Comparison of ENCODE assay signal across 2 cellular contexts in the genomic region with DNA sequence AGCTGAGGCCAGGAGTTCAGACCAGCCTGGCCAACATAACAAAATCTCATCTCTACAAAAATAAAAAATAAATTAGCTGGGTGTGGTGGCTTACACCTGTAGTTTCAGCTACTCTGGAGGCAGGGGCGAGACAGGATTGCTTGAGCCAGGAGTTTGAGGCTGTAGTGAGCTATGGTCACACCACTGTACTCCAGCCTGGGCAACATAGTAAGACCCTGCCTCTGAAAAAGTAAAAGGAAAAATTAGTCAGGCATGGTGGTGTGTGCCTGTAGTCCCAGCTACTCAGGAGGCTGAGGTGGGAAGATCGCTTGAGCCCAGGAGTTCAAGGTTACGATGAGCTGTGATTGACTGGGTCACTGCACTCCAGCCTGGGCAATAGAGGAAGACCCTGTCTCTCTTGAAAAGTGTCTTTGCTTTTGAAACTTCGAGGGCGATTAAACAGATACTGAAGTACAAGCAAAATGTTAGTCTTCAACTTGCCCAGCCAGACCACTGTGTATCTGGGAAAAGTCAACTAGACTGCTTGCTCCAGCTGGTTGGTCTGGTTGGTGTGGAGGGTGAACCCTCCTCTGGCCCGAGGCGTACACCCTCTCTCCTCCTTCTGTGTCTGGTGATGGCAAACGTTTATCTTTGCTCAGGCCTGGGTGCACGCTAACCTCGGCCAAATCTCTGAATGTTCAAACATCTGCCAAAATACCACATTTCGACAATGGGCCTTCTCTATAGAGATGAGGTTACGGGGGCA.
TF ChIP-seq lines count a peak whose summit lies in the region.

No MANE protein-coding gene starts in this region.

TF ChIP-seq in SK-N-SH, 30 proteins besides CTCF, POLR2A, EP300 and RAD21 (continued from another document):
- TF ChIP-seq SIN3A (IDR thresholded peaks at IDR 0.05; ENCODE audit: borderline replicate concordance, low read depth, low read length) (no peak), USF1 (IDR thresholded peaks at IDR 0.05; ENCODE audit: borderline replicate concordance, low read depth) (no peak), EZH2phosphoT487 (IDR thresholded peaks at IDR 0.05; ENCODE audit: borderline replicate concordance, low read depth) (no peak), FOXJ3 (CRISPR knock-in tag; IDR thresholded peaks at IDR 0.05) (no peak), TEAD4 (IDR thresholded peaks at IDR 0.05; ENCODE audit: borderline replicate concordance, insufficient read depth) (no peak), FOXM1 (IDR thresholded peaks at IDR 0.05; ENCODE audit: low read depth) (no peak), RFX5 (IDR thresholded peaks at IDR 0.05; ENCODE audit: low read length) (no peak), GABPA (IDR thresholded peaks at IDR 0.05; ENCODE audit: low read depth) (no peak), REST (IDR thresholded peaks at IDR 0.05; ENCODE audit: low read depth, low read length) (no peak)

TF ChIP-seq in SK-N-SH treated with all-trans-retinoic acid at 6 μM for 48 hours, 23 proteins besides CTCF, POLR2A, EP300 and RAD21 (continued from another document):
- TF ChIP-seq, protein P1, sequence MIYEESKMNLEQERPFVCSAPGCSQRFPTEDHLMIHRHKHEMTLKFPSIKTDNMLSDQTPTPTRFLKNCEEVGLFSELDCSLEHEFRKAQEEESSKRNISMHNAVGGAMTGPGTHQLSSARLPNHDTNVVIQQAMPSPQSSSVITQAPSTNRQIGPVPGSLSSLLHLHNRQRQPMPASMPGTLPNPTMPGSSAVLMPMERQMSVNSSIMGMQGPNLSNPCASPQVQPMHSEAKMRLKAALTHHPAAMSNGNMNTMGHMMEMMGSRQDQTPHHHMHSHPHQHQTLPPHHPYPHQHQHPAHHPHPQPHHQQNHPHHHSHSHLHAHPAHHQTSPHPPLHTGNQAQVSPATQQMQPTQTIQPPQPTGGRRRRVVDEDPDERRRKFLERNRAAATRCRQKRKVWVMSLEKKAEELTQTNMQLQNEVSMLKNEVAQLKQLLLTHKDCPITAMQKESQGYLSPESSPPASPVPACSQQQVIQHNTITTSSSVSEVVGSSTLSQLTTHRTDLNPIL (CRISPR knock-in tag; IDR thresholded peaks at IDR 0.05; ENCODE audit: low read depth), result no peak
- TF ChIP-seq ISL1 (CRISPR knock-in tag; IDR thresholded peaks at IDR 0.05) (no peak), ZFP3 (CRISPR knock-in tag; IDR thresholded peaks at IDR 0.05) (no peak), POU6F1 (CRISPR knock-in tag; IDR thresholded peaks at IDR 0.05; ENCODE audit: borderline replicate concordance, low read depth) (no peak), BACH2 (CRISPR knock-in tag; IDR thresholded peaks at IDR 0.05; ENCODE audit: borderline replicate concordance) (no peak)
- TF ChIP-seq, protein P2, sequence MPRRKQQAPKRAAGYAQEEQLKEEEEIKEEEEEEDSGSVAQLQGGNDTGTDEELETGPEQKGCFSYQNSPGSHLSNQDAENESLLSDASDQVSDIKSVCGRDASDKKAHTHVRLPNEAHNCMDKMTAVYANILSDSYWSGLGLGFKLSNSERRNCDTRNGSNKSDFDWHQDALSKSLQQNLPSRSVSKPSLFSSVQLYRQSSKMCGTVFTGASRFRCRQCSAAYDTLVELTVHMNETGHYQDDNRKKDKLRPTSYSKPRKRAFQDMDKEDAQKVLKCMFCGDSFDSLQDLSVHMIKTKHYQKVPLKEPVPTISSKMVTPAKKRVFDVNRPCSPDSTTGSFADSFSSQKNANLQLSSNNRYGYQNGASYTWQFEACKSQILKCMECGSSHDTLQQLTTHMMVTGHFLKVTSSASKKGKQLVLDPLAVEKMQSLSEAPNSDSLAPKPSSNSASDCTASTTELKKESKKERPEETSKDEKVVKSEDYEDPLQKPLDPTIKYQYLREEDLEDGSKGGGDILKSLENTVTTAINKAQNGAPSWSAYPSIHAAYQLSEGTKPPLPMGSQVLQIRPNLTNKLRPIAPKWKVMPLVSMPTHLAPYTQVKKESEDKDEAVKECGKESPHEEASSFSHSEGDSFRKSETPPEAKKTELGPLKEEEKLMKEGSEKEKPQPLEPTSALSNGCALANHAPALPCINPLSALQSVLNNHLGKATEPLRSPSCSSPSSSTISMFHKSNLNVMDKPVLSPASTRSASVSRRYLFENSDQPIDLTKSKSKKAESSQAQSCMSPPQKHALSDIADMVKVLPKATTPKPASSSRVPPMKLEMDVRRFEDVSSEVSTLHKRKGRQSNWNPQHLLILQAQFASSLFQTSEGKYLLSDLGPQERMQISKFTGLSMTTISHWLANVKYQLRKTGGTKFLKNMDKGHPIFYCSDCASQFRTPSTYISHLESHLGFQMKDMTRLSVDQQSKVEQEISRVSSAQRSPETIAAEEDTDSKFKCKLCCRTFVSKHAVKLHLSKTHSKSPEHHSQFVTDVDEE (CRISPR knock-in tag; IDR thresholded peaks at IDR 0.05), result no peak
